Comparison of ENCODE assay signal across 10 cellular contexts in genomic region chr15:42084465-42085235, GRCh38. TPM values are rescaled to one million over a fixed set of nuclear protein-coding genes. Genes with fewer than 3 reads are reported as not detected.
DNase-seq lines count a peak whose midpoint lies in the region; ATAC-seq, FAIRE-seq and TF ChIP-seq lines count a peak whose summit lies in the region.
"Had no signal": no experiment of that assay in that cellular context is flagged by ENCODE, and none has a peak within 500 bp of the region (broad histone marks: within the 10 kb centered on the region; RNA-seq: fewer than 3 reads in every experiment).

No MANE protein-coding gene starts in this region.

- H3K9me2 ChIP-seq in Karpas-422 (replicated peaks; ENCODE audit: insufficient read depth, low read length), result no peaks in the 10 kb centered on the region

- TF ChIP-seq CTCF in kidney (IDR thresholded peaks at IDR 0.05; ENCODE audit: borderline replicate concordance, extremely low read depth, insufficient read depth), result peak; percentile 94

- H3K27ac ChIP-seq in Karpas-422 (ENCODE audit: low read length) (no peak overlapping the region), kidney (ENCODE audit: low read depth in 2 of 2, low read length in 2 of 2) (no peak overlapping the region)

- ATAC-seq in HG02763 (IDR thresholded peaks at IDR 0.05; ENCODE audit: unreplicated experiment) (no peak), GM19467 (IDR thresholded peaks at IDR 0.05; ENCODE audit: unreplicated experiment) (no peak)

- peak; percentile 73 for DNase-seq in Daoy (ENCODE audit: low read depth)
- peak; percentile 77 for DNase-seq in Karpas-422
- peak; percentile 73 for DNase-seq in UCSD-AML1 (lab: John Stamatoyannopoulos, UW; ENCODE audit: unreplicated experiment)
- peak; percentile 68 for DNase-seq in cerebellar cortex (ENCODE audit: low spot score)
- peak; percentile 87 for DNase-seq in kidney
- peak; percentile 12 to 42 for DNase-seq in stimulated activated CD4-positive, alpha-beta T cell treated with anti-CD3 and anti-CD28 coated beads, Interleukin-1b, Interleukin-23, amount 100 ng/mL, for 4 hours (ENCODE audit: low read depth in 2 of 2)

- H3K9me3 ChIP-seq in Karpas-422 (ENCODE audit: low read length), result no peaks in the 10 kb centered on the region
- no peaks in the 10 kb centered on the region for H3K9me3 ChIP-seq in kidney (ENCODE audit: control insufficient read depth in 1 of 2, low read length in 2 of 2)

- no peaks in the 10 kb centered on the region for H3K79me2 ChIP-seq in Karpas-422 (ENCODE audit: low read length)

- H3K4me2 ChIP-seq in Karpas-422 (ENCODE audit: low read depth, low read length, poor library complexity, severe bottlenecking), result no peak overlapping the region

- H3K36me3 ChIP-seq in Karpas-422 (ENCODE audit: insufficient read depth, low read length) (no peaks in the 10 kb centered on the region), kidney (ENCODE audit: control insufficient read depth in 1 of 2, insufficient read depth in 2 of 2, low read length in 2 of 2) (no peaks in the 10 kb centered on the region)

- H3K4me3 ChIP-seq in Karpas-422 (ENCODE audit: low read length) (no peak overlapping the region), kidney (ENCODE audit: low read length in 2 of 2) (no peak overlapping the region)

- H3K9ac ChIP-seq in Karpas-422 (ENCODE audit: low read length) (no peak overlapping the region), kidney (ENCODE audit: low read length in 2 of 2) (no peak overlapping the region)

- intact Hi-C loops in kidney (cut with DNase I), result no loop called here

- H3K4me1 ChIP-seq in Karpas-422 (ENCODE audit: low read length) (no peaks in the 10 kb centered on the region), kidney (ENCODE audit: control insufficient read depth in 1 of 2, insufficient read depth in 1 of 2, low read depth in 1 of 2, low read length in 2 of 2) (no peaks in the 10 kb centered on the region)

- no peaks in the 10 kb centered on the region for H3K27me3 ChIP-seq in Karpas-422 (ENCODE audit: low read length)

- no peaks in the 10 kb centered on the region for H4K20me1 ChIP-seq in Karpas-422 (ENCODE audit: insufficient read depth, low read depth, low read length)

- FAIRE-seq in kidney (lab: Jason Lieb, UNC), result no peak

- H2AFZ ChIP-seq in Karpas-422 (ENCODE audit: low read length), result no peak overlapping the region

RNA-seq across cellular contexts. Expression of gene PLA2G4D, which starts 9.7 kb away (rescaled TPM):
- not detected in 2 replicates for total RNA-seq in Daoy (2014; rRNA removed; shearing (Covaris generic))
- total RNA-seq in Karpas-422 (2014; rRNA removed; shearing (Covaris generic); ENCODE audit: low replicate concordance), result not detected in 2 replicates
- total RNA-seq in kidney, result not detected
- not detected for polyA plus RNA-seq in kidney (ENCODE audit: insufficient read depth, low read depth, low replicate concordance)
- total RNA-seq: activated CD8-positive, alpha-beta memory T cell treated with anti-CD3 and anti-CD28 coated beads for 36 hours; urinary bladder had no signal

Comparison
In these comparisons a context has a peak if more than half of its experiments do, and no peak if none do; other contexts are left out.
1. DNase-seq: peak in every context shown above with its lines; median percentile 87 in kidney; 77 in Karpas-422; 73 in Daoy; 73 in UCSD-AML1; 68 in cerebellar cortex; 27 in stimulated activated CD4-positive, alpha-beta T cell treated with anti-CD3 and anti-CD28 coated beads, Interleukin-1b, Interleukin-23, amount 100 ng/mL, for 4 hours.